20 cellular contexts compared by ENCODE assay signal in the genomic region with DNA sequence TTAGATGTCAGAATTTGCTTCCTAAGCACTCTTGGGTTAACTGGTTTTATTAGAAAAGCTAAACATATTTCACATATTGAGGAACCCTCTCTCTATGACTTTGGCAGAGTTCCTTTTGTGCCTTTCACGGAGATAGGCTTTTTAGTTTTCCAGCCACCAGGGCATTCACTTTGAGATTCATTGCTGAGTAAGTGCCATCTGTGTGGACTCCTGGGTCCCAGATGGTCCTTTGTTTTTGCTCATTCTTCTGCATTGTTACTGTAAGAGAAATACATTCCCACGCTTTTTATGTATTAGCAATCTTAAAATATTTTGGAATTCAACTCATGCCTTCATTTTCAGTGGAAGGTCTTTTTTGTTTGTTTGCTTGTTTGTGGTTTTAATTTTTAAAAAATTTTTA.
"Had no signal": no experiment of that assay in that cellular context is flagged by ENCODE, and none has a peak within 500 bp of the region (broad histone marks: within the 10 kb centered on the region; RNA-seq: fewer than 3 reads in every experiment).

No MANE protein-coding gene starts in this region.

- FAIRE-seq: colon, keratinocyte had no signal

- DNase-seq: effector CD8-positive, alpha-beta T cell; endodermal cell; foreskin melanocyte; hypothalamus; immature natural killer cell; left ventricle myocardium superior; lower lobe of right lung; naive thymus-derived CD8-positive, alpha-beta T cell; nephron progenitor cell; nucleus accumbens; right cardiac atrium; sigmoid colon; stimulated activated CD4-positive, alpha-beta T cell treated with anti-CD3 and anti-CD28 coated beads, Interleukin-2, amount 100 ng/mL, for 24 hours; stimulated activated CD4-positive, alpha-beta T cell treated with anti-CD3 and anti-CD28 coated beads, Interleukin-4, amount 100 ng/mL, for 4 hours; stimulated activated naive CD8-positive, alpha-beta T cell treated with anti-CD3 and anti-CD28 coated beads, Interleukin-15, Interleukin-2, amounts not matched to agents 100 U/mL and 50 U/mL, for 24 hours; substantia nigra; testis; tibial artery had no signal
